Comparison of ENCODE assay signal across 31 cellular contexts in the genomic region with DNA sequence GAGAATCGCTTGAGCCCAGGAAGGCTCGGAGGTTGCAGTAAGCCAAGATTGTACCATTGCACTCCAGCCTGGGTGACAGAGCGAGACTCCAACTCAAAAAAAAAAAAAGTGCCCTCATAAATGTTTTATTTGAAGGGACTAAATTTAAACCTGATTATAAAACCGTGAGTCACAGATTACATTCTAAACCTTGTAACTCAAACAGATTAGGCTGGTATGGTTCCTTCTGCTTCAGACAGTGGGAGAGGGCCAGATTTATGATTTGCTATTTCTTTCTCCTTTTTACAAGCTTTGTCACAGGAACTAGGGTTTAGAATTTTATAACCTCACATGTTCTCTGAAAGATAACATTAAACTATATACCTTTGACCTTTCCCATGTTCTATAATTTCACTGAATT.
"Had no signal": no experiment of that assay in that cellular context is flagged by ENCODE, and none has a peak within 500 bp of the region (broad histone marks: within the 10 kb centered on the region; RNA-seq: fewer than 3 reads in every experiment).

No MANE protein-coding gene starts in this region.

- H3K4me1 ChIP-seq: ascending aorta, body of pancreas, Peyer's patch, SJCRH30 had no signal

- H3K4me3 ChIP-seq: ascending aorta, body of pancreas, Peyer's patch, SJCRH30 had no signal

- H3K36me3 ChIP-seq: ascending aorta, Peyer's patch, SJCRH30 had no signal

- DNase-seq: activated B cell treated with CpG ODN at 0.5 μM for 24 hours; activated CD4-positive, alpha-beta T cell treated with anti-CD3 and anti-CD28 coated beads for 1 hour; activated CD4-positive, alpha-beta T cell treated with anti-CD3 and anti-CD28 coated beads, Interleukin-2, amount 10 ng/mL, durations not matched to agents 24 days and 14 days; activated CD4-positive, alpha-beta T cell treated with anti-CD3 and anti-CD28 coated beads, Interleukin-2, amount 50 U/mL, for 48 hours; activated CD8-positive, alpha-beta memory T cell treated with anti-CD3 and anti-CD28 coated beads, Interleukin-2, amount 10 ng/mL, durations not matched to agents 7 days and 5 days; activated effector memory CD4-positive, alpha-beta T cell treated with anti-CD3 and anti-CD28 coated beads, Interleukin-2, amount 50 U/mL, for 16 hours; activated naive CD4-positive, alpha-beta T cell treated with Interleukin-2 at 50 U/mL for 16 hours; activated naive CD8-positive, alpha-beta T cell treated with anti-CD3 and anti-CD28 coated beads, Interleukin-2, amount 50 U/mL, for 24 hours; activated T-cell treated with anti-CD3 and anti-CD28 coated beads, Interleukin-2, amount 50 U/mL, for 24 hours; amniotic stem cell; body of pancreas; central memory CD4-positive, alpha-beta T cell; Karpas-422; MV-4-11; NCI-H1092 treated with DMSO at 0.1 percent for 48 hours; NCI-H1417 treated with DMSO at 0.1 percent for 48 hours; NCI-H1694; NCI-H2029 treated with DMSO at 0.1 percent for 48 hours; NCI-H345; NCI-H510A; NCI-H526 treated with DMSO at 0.1 percent for 48 hours; NK-92 treated with Interleukin-12 subunit alpha and Interleukin-12 subunit beta, amount 100 ng/mL, for 24 hours; OCI-M1; Peyer's patch; Right ventricle myocardium superior; SJCRH30; SK-N-SH; SW 1271 had no signal

- H3K9me3 ChIP-seq: ascending aorta, body of pancreas, Peyer's patch, SJCRH30, SK-N-SH had no signal

- ATAC-seq: activated CD8-positive, alpha-beta memory T cell treated with anti-CD3 and anti-CD28 coated beads, Interleukin-2, amount 10 ng/mL, durations not matched to agents 7 days and 5 days; activated naive CD4-positive, alpha-beta T cell treated with anti-CD3 and anti-CD28 coated beads, Interleukin-2, amount 50 U/mL, for 72 hours; activated naive CD8-positive, alpha-beta T cell treated with anti-CD3 and anti-CD28 coated beads, Interleukin-2, amount 50 U/mL, for 24 hours; body of pancreas had no signal

- FAIRE-seq: bronchial epithelial cell had no signal
